Comparison of ENCODE assay signal across 9 cellular contexts in genomic region chr19:13797058-13797440, GRCh38. TPM values are rescaled to one million over a fixed set of nuclear protein-coding genes. Genes with fewer than 3 reads are reported as not detected.
DNase-seq lines count a peak whose midpoint lies in the region; ATAC-seq and TF ChIP-seq lines count a peak whose summit lies in the region.
"Had no signal": no experiment of that assay in that cellular context is flagged by ENCODE, and none has a peak within 500 bp of the region (broad histone marks: within the 10 kb centered on the region; RNA-seq: fewer than 3 reads in every experiment).

No MANE protein-coding gene starts in this region.

- POLR2A ChIA-PET in activated CD4-positive, alpha-beta T cell treated with anti-CD3 and anti-CD28 coated beads for 36 hours (lab: Charles Lee) = interaction anchor here (0.6 to 1.4 kb wide), 2 partner anchors 9 to 33 kb away, joined by 4 to 5 read pairs; partner anchors contain the start of gene MRI1
- POLR2A ChIA-PET in activated CD4-positive, alpha-beta T cell treated with anti-CD3 and anti-CD28 coated beads, Interleukin-2, amount 10 ng/mL, durations not matched to agents 7 days and 5 days (lab: Charles Lee) = no interaction called here

- H3K36me3 Mint-ChIP-seq in activated CD4-positive, alpha-beta T cell treated with anti-CD3 and anti-CD28 coated beads for 36 hours (ENCODE audit: low read depth) = no peaks in the 10 kb centered on the region
- peaks cover 4% of the 10 kb centered on the region for H3K36me3 Mint-ChIP-seq in activated CD4-positive, alpha-beta T cell treated with anti-CD3 and anti-CD28 coated beads, Interleukin-2, amount 10 ng/mL, durations not matched to agents 7 days and 5 days (ENCODE audit: low read depth)

- peaks cover 20% of the 10 kb centered on the region for H3K4me1 Mint-ChIP-seq in activated CD4-positive, alpha-beta T cell treated with anti-CD3 and anti-CD28 coated beads for 36 hours
- H3K4me1 Mint-ChIP-seq in activated CD4-positive, alpha-beta T cell treated with anti-CD3 and anti-CD28 coated beads, Interleukin-2, amount 10 ng/mL, durations not matched to agents 7 days and 5 days = peaks cover 31% of the 10 kb centered on the region

- intact Hi-C loops in activated CD4-positive, alpha-beta T cell treated with anti-CD3 and anti-CD28 coated beads for 36 hours (cut with DNase I, micrococcal nuclease) = loop anchor here in 1 of 2 experiments (5.0 kb wide), 1 partner anchor 40 kb away; no protein-coding TSS in a partner anchor

- CTCF ChIA-PET in activated CD4-positive, alpha-beta T cell treated with anti-CD3 and anti-CD28 coated beads for 36 hours (lab: Charles Lee) = interaction anchor here (0.8 to 3.7 kb wide), 5 partner anchors 9 to 314 kb away, joined by 3 to 19 read pairs (median 6); no protein-coding TSS in a partner anchor
- CTCF ChIA-PET in activated CD4-positive, alpha-beta T cell treated with anti-CD3 and anti-CD28 coated beads, Interleukin-2, amount 10 ng/mL, durations not matched to agents 7 days and 5 days (lab: Charles Lee) = interaction anchor here (1.1 to 1.8 kb wide), 7 partner anchors 8 to 84 kb away, joined by 3 to 8 read pairs (median 5); no protein-coding TSS in a partner anchor

- H3K27ac Mint-ChIP-seq in activated CD4-positive, alpha-beta T cell treated with anti-CD3 and anti-CD28 coated beads for 36 hours = no peak overlapping the region
- H3K27ac Mint-ChIP-seq in activated CD4-positive, alpha-beta T cell treated with anti-CD3 and anti-CD28 coated beads, Interleukin-2, amount 10 ng/mL, durations not matched to agents 7 days and 5 days = no peak overlapping the region

- H3K4me1 ChIP-seq in lung (ENCODE audit: control insufficient read depth in 2 of 2, insufficient read depth in 2 of 2, low read length in 2 of 2) = peaks cover 4 to 6% of the 10 kb centered on the region in 2 donors
- peaks cover 16 to 38% of the 10 kb centered on the region in 2 donors for H3K4me1 ChIP-seq in thoracic aorta (ENCODE audit: control insufficient read depth in 1 of 2, low read depth in 2 of 2)

- no peaks in the 10 kb centered on the region for H3K9me3 Mint-ChIP-seq in activated CD4-positive, alpha-beta T cell treated with anti-CD3 and anti-CD28 coated beads for 36 hours (ENCODE audit: low read depth)
- H3K9me3 Mint-ChIP-seq in activated CD4-positive, alpha-beta T cell treated with anti-CD3 and anti-CD28 coated beads, Interleukin-2, amount 10 ng/mL, durations not matched to agents 7 days and 5 days = no peaks in the 10 kb centered on the region

- 59 to 67% methylated on average over 4 of the region's 4 CpGs for WGBS in lung, 2 donors

- no peak for DNase-seq in activated CD4-positive, alpha-beta T cell treated with anti-CD3 and anti-CD28 coated beads for 36 hours
- DNase-seq in activated CD4-positive, alpha-beta T cell treated with anti-CD3 and anti-CD28 coated beads, Interleukin-2, amount 10 ng/mL, durations not matched to agents 7 days and 5 days = no peak
- DNase-seq in astrocyte of the spinal cord (ENCODE audit: low read depth, low spot score) (no peak), lung (ENCODE audit: low spot score) (no peak), thoracic aorta (ENCODE audit: low spot score) (no peak), G401 (ENCODE audit: low spot score) (no peak), DMS53 treated with DMSO at 0.1 percent for 48 hours (lab: John Stamatoyannopoulos, UW; ENCODE audit: unreplicated experiment) (no peak)
- DNase-seq: SHP77 had no signal

- H3K27ac ChIP-seq in lung (ENCODE audit: low read depth in 1 of 2, low read length in 1 of 2) = peak overlapping the region; percentile 82 to 92
- H3K27ac ChIP-seq in thoracic aorta = peak overlapping the region; percentile 76 to 100

- H3K9me3 ChIP-seq in lung (ENCODE audit: control insufficient read depth in 2 of 2, insufficient read depth in 1 of 2, low read length in 1 of 2) (no peaks in the 10 kb centered on the region), thoracic aorta (no peaks in the 10 kb centered on the region)

- no peak for TF ChIP-seq CTCF in astrocyte of the spinal cord (IDR thresholded peaks at IDR 0.05; ENCODE audit: low read depth, low read length)
- no peak for TF ChIP-seq CTCF in lung (IDR thresholded peaks at IDR 0.05; ENCODE audit: control extremely low read depth, extremely low read depth)
- no peak for TF ChIP-seq CTCF in thoracic aorta (IDR thresholded peaks at IDR 0.05)

- H3K4me3 ChIP-seq in astrocyte of the spinal cord (ENCODE audit: low read depth, low read length) (peak overlapping the region; percentile 73), lung (no peak overlapping the region), thoracic aorta (peak overlapping the region; percentile 99)

- H3K27me3 Mint-ChIP-seq in activated CD4-positive, alpha-beta T cell treated with anti-CD3 and anti-CD28 coated beads for 36 hours = no peaks in the 10 kb centered on the region
- H3K27me3 Mint-ChIP-seq in activated CD4-positive, alpha-beta T cell treated with anti-CD3 and anti-CD28 coated beads, Interleukin-2, amount 10 ng/mL, durations not matched to agents 7 days and 5 days = no peaks in the 10 kb centered on the region

- no peaks in the 10 kb centered on the region for H3K36me3 ChIP-seq in lung (ENCODE audit: control insufficient read depth in 2 of 2, insufficient read depth in 2 of 2, low read length in 2 of 2)
- H3K36me3 ChIP-seq in thoracic aorta = no peaks in the 10 kb centered on the region

- peak overlapping the region; percentile 69 for H3K4me3 Mint-ChIP-seq in activated CD4-positive, alpha-beta T cell treated with anti-CD3 and anti-CD28 coated beads for 36 hours
- H3K4me3 Mint-ChIP-seq in activated CD4-positive, alpha-beta T cell treated with anti-CD3 and anti-CD28 coated beads, Interleukin-2, amount 10 ng/mL, durations not matched to agents 7 days and 5 days = no peak overlapping the region

- no peak for ATAC-seq in activated CD4-positive, alpha-beta T cell treated with anti-CD3 and anti-CD28 coated beads for 36 hours
- ATAC-seq in lung (ENCODE audit: insufficient read depth, low FRiP score) = no peak
- ATAC-seq in thoracic aorta (ENCODE audit: insufficient number of reproducible peaks, low FRiP score, low read depth) = no peak
- no peak for ATAC-seq in GM18517 (IDR thresholded peaks at IDR 0.05; ENCODE audit: unreplicated experiment)

- H3K27me3 ChIP-seq in lung (ENCODE audit: control insufficient read depth, insufficient read depth) (no peaks in the 10 kb centered on the region), thoracic aorta (replicated peaks; ENCODE audit: insufficient read depth) (no peaks in the 10 kb centered on the region)

- in situ Hi-C loops in astrocyte of the spinal cord (cut with HindIII; ENCODE audit: low sequenced_read_pairs) (no loop called here), G401 (cut with HindIII; ENCODE audit: low sequenced_read_pairs) (no loop called here)

RNA-seq across cellular contexts. Expression of gene ZSWIM4, which starts 1.8 kb away (rescaled TPM):
- total RNA-seq in activated CD4-positive, alpha-beta T cell treated with anti-CD3 and anti-CD28 coated beads for 36 hours = 1 to 10 TPM; 5.6 to 5.8 TPM
- 1 to 10 TPM; 6.0 to 6.2 TPM for total RNA-seq in activated CD4-positive, alpha-beta T cell treated with anti-CD3 and anti-CD28 coated beads, Interleukin-2, amount 10 ng/mL, durations not matched to agents 7 days and 5 days
- total RNA-seq in lung (10 to 100 TPM in 1 of 2 donors, 1 to 10 TPM in 1; 7.6 to 10.5 TPM), thoracic aorta (10 to 100 TPM in 1 of 2 donors, 1 to 10 TPM in 1; 9.5 to 11.8 TPM)
- 10 to 100 TPM in 1 of 2 donors, 1 to 10 TPM in 1; 3.7 to 10.0 TPM for polyA plus RNA-seq in lung
- 5.2 and 8.1 TPM in 2 replicates for total RNA-seq in G401 (2014; rRNA removed; shearing (Covaris generic))

RNA-seq across cellular contexts. Expression of gene C19orf53, which starts 22.8 kb away (rescaled TPM):
- total RNA-seq in activated CD4-positive, alpha-beta T cell treated with anti-CD3 and anti-CD28 coated beads for 36 hours = 100 to 1,000 TPM; 115 to 142 TPM
- total RNA-seq in activated CD4-positive, alpha-beta T cell treated with anti-CD3 and anti-CD28 coated beads, Interleukin-2, amount 10 ng/mL, durations not matched to agents 7 days and 5 days = 10 to 100 TPM; 91.3 to 92.5 TPM
- total RNA-seq in lung (10 to 100 TPM; 62.6 to 65.8 TPM), thoracic aorta (100 to 1,000 TPM; 114 to 128 TPM)
- polyA plus RNA-seq in lung = 100 to 1,000 TPM; 157 to 251 TPM
- total RNA-seq in G401 (2014; rRNA removed; shearing (Covaris generic)) = 132 and 158 TPM in 2 replicates

RNA-seq across cellular contexts. Expression of gene MRI1, which starts 32.7 kb away (rescaled TPM):
- total RNA-seq in activated CD4-positive, alpha-beta T cell treated with anti-CD3 and anti-CD28 coated beads for 36 hours = 10 to 100 TPM; 35.9 to 39.9 TPM
- 10 to 100 TPM; 46.2 to 46.6 TPM for total RNA-seq in activated CD4-positive, alpha-beta T cell treated with anti-CD3 and anti-CD28 coated beads, Interleukin-2, amount 10 ng/mL, durations not matched to agents 7 days and 5 days
- total RNA-seq in lung = 10 to 100 TPM; 35.4 to 63.2 TPM
- polyA plus RNA-seq in lung = 10 to 100 TPM; 23.5 to 24.4 TPM
- 10 to 100 TPM; 54.6 to 63.0 TPM for total RNA-seq in thoracic aorta
- total RNA-seq in G401 (2014; rRNA removed; shearing (Covaris generic)) = 9.0 and 15.3 TPM in 2 replicates
